ENCODE assay signal across 6 cellular contexts in genomic region chr19:35716735-35716984, GRCh38. TPM values are rescaled to one million over a fixed set of nuclear protein-coding genes. Genes with fewer than 3 reads are reported as not detected.
DNase-seq lines count a peak whose midpoint lies in the region; ATAC-seq, FAIRE-seq and TF ChIP-seq lines count a peak whose summit lies in the region.

No MANE protein-coding gene starts in this region.

- TF ChIP-seq EP300 in K562 (IDR thresholded peaks at IDR 0.05; ENCODE audit: low read length): no peak

- peak overlapping the region; percentile 91 for H3K4me3 Mint-ChIP-seq in HFFc6
- H3K4me3 Mint-ChIP-seq in natural killer cell treated with Interleukin-12 subunit alpha and Interleukin-12 subunit beta and Interleukin-15 and Interleukin-18, amount 100 ng/mL, for 72 hours: peak overlapping the region; percentile 98

- no TSS peak for BruUV-seq in K562 (replicated peaks; lab: Mats Ljungman, UMichigan)

- no peaks in the 10 kb centered on the region for H3K9me3 ChIP-seq in BE2C
- H3K9me3 ChIP-seq in K562 (replicated peaks; ENCODE audit: control insufficient read depth, insufficient read depth, low read depth, low read length): no peaks in the 10 kb centered on the region

- POLR2A ChIA-PET in K562 (lab: Yijun Ruan, JAX): no interaction called here

- no peak for FAIRE-seq in K562 (lab: Jason Lieb, UNC)

- no peak for TF ChIP-seq POLR2A in K562 (conservative IDR thresholded peaks at IDR 0.05)

- ATAC-seq in K562: no peak
- ATAC-seq in natural killer cell treated with Interleukin-12 subunit alpha and Interleukin-12 subunit beta and Interleukin-15 and Interleukin-18, amount 100 ng/mL, for 72 hours: no peak

- peak overlapping the region; percentile 78 to 91 for H3K9ac ChIP-seq in K562 (ENCODE audit: insufficient read depth in 1 of 2, low read depth in 2 of 2, low read length in 2 of 2)

- peaks cover 32% of the 10 kb centered on the region for H3K79me2 ChIP-seq in K562 (ENCODE audit: control insufficient read depth, insufficient read depth, low read length)

- in situ Hi-C loops in K562 (cut with MboI): no loop called here

- TF ChIP-seq RAD21 in K562 (CRISPR knock-in tag; conservative IDR thresholded peaks at IDR 0.05 in 1 of 2, IDR thresholded peaks at IDR 0.05 in 1 of 2): no peak; a peak in 1 of 4 replicates

- H3K27me3 Mint-ChIP-seq in HFFc6 (ENCODE audit: insufficient read depth): peaks cover 6% of the 10 kb centered on the region; the same call in 1 of the 2 replicates
- no peaks in the 10 kb centered on the region for H3K27me3 Mint-ChIP-seq in natural killer cell treated with Interleukin-12 subunit alpha and Interleukin-12 subunit beta and Interleukin-15 and Interleukin-18, amount 100 ng/mL, for 72 hours

- H3K27ac Mint-ChIP-seq in HFFc6: peak overlapping the region; percentile 92
- peak overlapping the region; percentile 96 to 99 for H3K27ac Mint-ChIP-seq in natural killer cell treated with Interleukin-12 subunit alpha and Interleukin-12 subunit beta and Interleukin-15 and Interleukin-18, amount 100 ng/mL, for 72 hours

- peaks cover 22% of the 10 kb centered on the region for H3K4me1 Mint-ChIP-seq in HFFc6 (ENCODE audit: low read depth)
- peaks cover 53% of the 10 kb centered on the region in 2 donors for H3K4me1 Mint-ChIP-seq in natural killer cell treated with Interleukin-12 subunit alpha and Interleukin-12 subunit beta and Interleukin-15 and Interleukin-18, amount 100 ng/mL, for 72 hours (ENCODE audit: low read depth in 2 of 2)

- peak overlapping the region; percentile 94 for H2AFZ ChIP-seq in K562 (ENCODE audit: low read depth, low read length)

- H3K4me3 ChIP-seq in BE2C (ENCODE audit: low read depth, low read length): peak overlapping the region; percentile 79
- H3K4me3 ChIP-seq in K562: peak overlapping the region; percentile 96

- peak overlapping the region; percentile 89 for H3K4me2 ChIP-seq in K562 (ENCODE audit: insufficient read depth, low read length)

- DNase-seq in BE2C (no peak), HFFc6 (no peak), K562 (ENCODE audit: extremely low read depth in 1 of 4, low spot score in 3 of 4) (no peak), NCI-H1694 treated with DMSO at 0.1 percent for 48 hours (lab: John Stamatoyannopoulos, UW) (no peak)
- no peak for DNase-seq in natural killer cell treated with Interleukin-12 subunit alpha and Interleukin-12 subunit beta and Interleukin-15 and Interleukin-18, amount 100 ng/mL, for 72 hours (ENCODE audit: low spot score)
- DNase-seq in activated CD4-positive, alpha-beta T cell treated with anti-CD3 and anti-CD28 coated beads, Interleukin-2, amount 50 U/mL, for 48 hours: no peak

- TF ChIP-seq CTCF in BE2C (IDR thresholded peaks at IDR 0.05; ENCODE audit: low read depth, low read length): no peak
- no peak for TF ChIP-seq CTCF in HFFc6 (IDR thresholded peaks at IDR 0.05)
- no peak for TF ChIP-seq CTCF in K562 (IDR thresholded peaks at IDR 0.05 in 2 of 3, conservative IDR thresholded peaks at IDR 0.05 in 1 of 3; ENCODE audit: insufficient read depth in 2 of 3, low read depth in 1 of 3, low read length in 3 of 3)

- CTCF ChIA-PET in K562 (lab: Yijun Ruan, JAX; ENCODE audit: low intra/inter-chr PET ratio): interaction anchor here (0.6 to 3.0 kb wide), 12 partner anchors 15 to 649 kb away, joined by 3 to 76 read pairs (median 4); partner anchors contain the start of gene TMEM147

- WGBS in K562 (ENCODE audit: insufficient coverage, low coverage, missing lambda C conversion rate): 1% methylated on average over 20 of the region's 20 CpGs

- intact Hi-C loops in K562 (cut with micrococcal nuclease): loop anchor here (2.0 kb wide), 2 partner anchors 104 to 162 kb away; no protein-coding TSS in a partner anchor

- 0 out of 2 replicates have a peak, but pooled peaks cover 4% of the 10 kb centered on the region for H3K27me3 ChIP-seq in BE2C
- H3K27me3 ChIP-seq in K562 (ENCODE audit: control insufficient read depth in 2 of 2, insufficient read depth in 2 of 2, low read length in 2 of 2): peaks cover 3 to 27% of the 10 kb centered on the region in 2 experiments; a peak in 4 of 5 replicates

- no peaks in the 10 kb centered on the region; the same call in 1 of the 2 replicates for H3K4me1 ChIP-seq in BE2C
- H3K4me1 ChIP-seq in K562 (replicated peaks in 1 of 2; ENCODE audit: control insufficient read depth in 2 of 2, insufficient read depth in 2 of 2, low read length in 2 of 2): peaks cover 14 to 64% of the 10 kb centered on the region in 2 experiments

- H3K9me3 Mint-ChIP-seq in HFFc6: no peaks in the 10 kb centered on the region
- H3K9me3 Mint-ChIP-seq in natural killer cell treated with Interleukin-12 subunit alpha and Interleukin-12 subunit beta and Interleukin-15 and Interleukin-18, amount 100 ng/mL, for 72 hours: no peaks in the 10 kb centered on the region

- 0 out of 2 replicates have a peak, but pooled peaks cover 11% of the 10 kb centered on the region for H4K20me1 ChIP-seq in K562 (replicated peaks; ENCODE audit: control insufficient read depth, insufficient read depth, low read length)

- H3K9me1 ChIP-seq in K562 (ENCODE audit: control insufficient read depth, insufficient read depth, low read length): no peaks in the 10 kb centered on the region

- H3K27ac ChIP-seq in K562 (ENCODE audit: extremely low read depth, low read depth, low read length): peak overlapping the region; percentile 79

- peaks cover 8% of the 10 kb centered on the region; the same call in 1 of the 2 replicates for H3K36me3 Mint-ChIP-seq in HFFc6 (ENCODE audit: low read depth)
- peaks cover 31% of the 10 kb centered on the region for H3K36me3 Mint-ChIP-seq in natural killer cell treated with Interleukin-12 subunit alpha and Interleukin-12 subunit beta and Interleukin-15 and Interleukin-18, amount 100 ng/mL, for 72 hours

- H3K36me3 ChIP-seq in BE2C (peaks cover 14% of the 10 kb centered on the region), K562 (ENCODE audit: control insufficient read depth, insufficient read depth, low read length) (peaks cover 22% of the 10 kb centered on the region; the same call in 2 of the 3 replicates)

RNA-seq across cellular contexts. Expression of gene KMT2B, which starts 1.1 kb away (rescaled TPM):
- polyA plus RNA-seq in BE2C (2012; ENCODE audit: insufficient read depth, insufficient read length, low read depth): 162 TPM
- 10 to 100 TPM; 20.1 to 24.4 (median 21.7) TPM for total RNA-seq in HFFc6 (2021; fragmentation: NEBNext Ultra II Directional; extraction: Animal tissue kit (Norgen Biotek cat#: 25700))
- 84.2 and 203 TPM in 2 replicates for total RNA-seq in K562 (2011; cell fraction: chromatin; rRNA removed; ENCODE audit: low replicate concordance)
- 117 and 120 TPM in 2 replicates for total RNA-seq in K562 (2011; cell fraction: nucleolus; rRNA removed)
- total RNA-seq in K562 (2011; cell fraction: nucleoplasm; rRNA removed): 104 and 131 TPM in 2 replicates
- total RNA-seq in K562 (2014; rRNA removed) (8.1 and 9.0 TPM in 2 replicates), K562 (2014; rRNA removed; fragmentation: Illumina TruSeq; extraction: Trizol) (2.7 and 4.8 TPM in 2 replicates), K562 (2015; rRNA removed; fragmentation: Illumina TruSeq; extraction: Trizol) (6.0 and 6.7 TPM in 2 replicates), K562 (2021) (36.0 and 43.9 TPM in 2 replicates)
- polyA plus RNA-seq in K562 (2011; rRNA removed) (11.0 and 19.1 TPM in 2 replicates), K562 (2014; fragmentation: Illumina TruSeq; extraction: Trizol) (21.5 and 27.8 TPM in 2 replicates), K562 (2014; fragmentation: Nextera tagmentation; extraction: Ambion mirVana) (1 to 10 TPM in 1 of 2 experiments, under 1 TPM in 1; 0.63 to 1.3 TPM), K562 (2014; rRNA removed) (16.4 and 21.9 TPM in 2 replicates)
- polyA plus RNA-seq in K562 (2011; cell fraction: cytosol; rRNA removed): 14.8 and 17.2 TPM in 2 replicates
- polyA plus RNA-seq in K562 (2011; cell fraction: nucleus; rRNA removed): 108 and 154 TPM in 2 replicates
- polyA plus RNA-seq in K562 (2012): 38.7 and 38.9 TPM in 2 replicates
- polyA minus RNA-seq in K562 (2011; rRNA and poly(A)+ RNA removed): 7.1 and 9.7 TPM in 2 replicates
- polyA minus RNA-seq in K562 (2011; cell fraction: cytosol; rRNA and poly(A)+ RNA removed): 12.2 and 21.2 TPM in 2 replicates
- polyA minus RNA-seq in K562 (2011; cell fraction: nucleus; rRNA and poly(A)+ RNA removed): 14.7 and 18.4 TPM in 2 replicates
- total RNA-seq in natural killer cell treated with Interleukin-12 subunit alpha and Interleukin-12 subunit beta and Interleukin-15 and Interleukin-18, amount 100 ng/mL, for 72 hours: 100 to 1,000 TPM in 1 of 2 donors, 10 to 100 TPM in 1; 80.1 to 137 TPM

RNA-seq across cellular contexts. Expression of gene ZBTB32, which starts 12.3 kb away (rescaled TPM):
- polyA plus RNA-seq in BE2C (2012; ENCODE audit: insufficient read depth, insufficient read length, low read depth): not detected
- not detected for total RNA-seq in HFFc6 (2021; fragmentation: NEBNext Ultra II Directional; extraction: Animal tissue kit (Norgen Biotek cat#: 25700))
- not detected in 2 replicates for total RNA-seq in K562 (2011; cell fraction: chromatin; rRNA removed; ENCODE audit: low replicate concordance)
- total RNA-seq in K562 (2011; cell fraction: nucleolus; rRNA removed): not detected in 2 replicates
- not detected in 2 replicates for total RNA-seq in K562 (2011; cell fraction: nucleoplasm; rRNA removed)
- total RNA-seq in K562 (2014; rRNA removed) (not detected in 2 replicates), K562 (2014; rRNA removed; fragmentation: Illumina TruSeq; extraction: Trizol) (not detected in 2 replicates), K562 (2015; rRNA removed; fragmentation: Illumina TruSeq; extraction: Trizol) (not detected in 2 replicates), K562 (2021) (0.20 TPM in 1 of 2 replicates, not detected in the other)
- polyA plus RNA-seq in K562 (2011; rRNA removed) (not detected in 2 replicates), K562 (2014; fragmentation: Illumina TruSeq; extraction: Trizol) (not detected in 2 replicates), K562 (2014; fragmentation: Nextera tagmentation; extraction: Ambion mirVana) (not detected), K562 (2014; rRNA removed) (0.05 TPM in 1 of 2 replicates, not detected in the other)
- polyA plus RNA-seq in K562 (2011; cell fraction: cytosol; rRNA removed): not detected in 2 replicates
- polyA plus RNA-seq in K562 (2011; cell fraction: nucleus; rRNA removed): 0.09 TPM in 1 of 2 replicates, not detected in the other
- not detected in 2 replicates for polyA plus RNA-seq in K562 (2012)
- not detected in 2 replicates for polyA minus RNA-seq in K562 (2011; rRNA and poly(A)+ RNA removed)
- not detected in 2 replicates for polyA minus RNA-seq in K562 (2011; cell fraction: cytosol; rRNA and poly(A)+ RNA removed)
- polyA minus RNA-seq in K562 (2011; cell fraction: nucleus; rRNA and poly(A)+ RNA removed): not detected in 2 replicates
- 100 to 1,000 TPM; 191 to 295 TPM for total RNA-seq in natural killer cell treated with Interleukin-12 subunit alpha and Interleukin-12 subunit beta and Interleukin-15 and Interleukin-18, amount 100 ng/mL, for 72 hours

RNA-seq across cellular contexts. Expression of gene IGFLR1, which starts 25.6 kb away (rescaled TPM):
- 2.7 TPM for polyA plus RNA-seq in BE2C (2012; ENCODE audit: insufficient read depth, insufficient read length, low read depth)
- 1 to 10 TPM in 4 of 6 experiments, under 1 TPM in 2; 0.76 to 2.8 (median 1.4) TPM for total RNA-seq in HFFc6 (2021; fragmentation: NEBNext Ultra II Directional; extraction: Animal tissue kit (Norgen Biotek cat#: 25700))
- 4.8 and 9.7 TPM in 2 replicates for total RNA-seq in K562 (2011; cell fraction: chromatin; rRNA removed; ENCODE audit: low replicate concordance)
- total RNA-seq in K562 (2011; cell fraction: nucleolus; rRNA removed): 8.8 and 9.6 TPM in 2 replicates
- total RNA-seq in K562 (2011; cell fraction: nucleoplasm; rRNA removed): 5.4 and 9.5 TPM in 2 replicates
- total RNA-seq in K562 (2014; rRNA removed) (12.1 and 14.3 TPM in 2 replicates), K562 (2014; rRNA removed; fragmentation: Illumina TruSeq; extraction: Trizol) (1.2 and 3.6 TPM in 2 replicates), K562 (2015; rRNA removed; fragmentation: Illumina TruSeq; extraction: Trizol) (4.6 and 9.1 TPM in 2 replicates), K562 (2021) (7.8 and 12.1 TPM in 2 replicates)
- polyA plus RNA-seq in K562 (2011; rRNA removed) (4.0 and 4.2 TPM in 2 replicates), K562 (2014; fragmentation: Illumina TruSeq; extraction: Trizol) (6.8 and 9.2 TPM in 2 replicates), K562 (2014; fragmentation: Nextera tagmentation; extraction: Ambion mirVana) (1 to 10 TPM; 1.0 to 2.6 TPM), K562 (2014; rRNA removed) (11.6 and 15.0 TPM in 2 replicates)
- polyA plus RNA-seq in K562 (2011; cell fraction: cytosol; rRNA removed): 8.8 and 25.3 TPM in 2 replicates
- 15.2 and 21.1 TPM in 2 replicates for polyA plus RNA-seq in K562 (2011; cell fraction: nucleus; rRNA removed)
- 10.9 and 14.5 TPM in 2 replicates for polyA plus RNA-seq in K562 (2012)
- 0.75 and 0.98 TPM in 2 replicates for polyA minus RNA-seq in K562 (2011; rRNA and poly(A)+ RNA removed)
- 4.4 and 7.9 TPM in 2 replicates for polyA minus RNA-seq in K562 (2011; cell fraction: cytosol; rRNA and poly(A)+ RNA removed)
- 2.8 and 3.2 TPM in 2 replicates for polyA minus RNA-seq in K562 (2011; cell fraction: nucleus; rRNA and poly(A)+ RNA removed)
- total RNA-seq in natural killer cell treated with Interleukin-12 subunit alpha and Interleukin-12 subunit beta and Interleukin-15 and Interleukin-18, amount 100 ng/mL, for 72 hours: 100 to 1,000 TPM in 1 of 2 donors, 10 to 100 TPM in 1; 80.4 to 193 TPM

RNA-seq across cellular contexts. Expression of gene U2AF1L4, which starts 28.6 kb away (rescaled TPM):
- 72.6 TPM for polyA plus RNA-seq in BE2C (2012; ENCODE audit: insufficient read depth, insufficient read length, low read depth)
- 10 to 100 TPM; 18.0 to 20.8 (median 18.7) TPM for total RNA-seq in HFFc6 (2021; fragmentation: NEBNext Ultra II Directional; extraction: Animal tissue kit (Norgen Biotek cat#: 25700))
- 25.9 and 46.7 TPM in 2 replicates for total RNA-seq in K562 (2011; cell fraction: chromatin; rRNA removed; ENCODE audit: low replicate concordance)
- total RNA-seq in K562 (2011; cell fraction: nucleolus; rRNA removed): 26.5 and 31.5 TPM in 2 replicates
- total RNA-seq in K562 (2011; cell fraction: nucleoplasm; rRNA removed): 29.8 and 35.6 TPM in 2 replicates
- total RNA-seq in K562 (2014; rRNA removed) (11.3 and 14.0 TPM in 2 replicates), K562 (2014; rRNA removed; fragmentation: Illumina TruSeq; extraction: Trizol) (6.6 and 8.4 TPM in 2 replicates), K562 (2015; rRNA removed; fragmentation: Illumina TruSeq; extraction: Trizol) (8.9 and 12.6 TPM in 2 replicates), K562 (2021) (11.2 and 14.8 TPM in 2 replicates)
- polyA plus RNA-seq in K562 (2011; rRNA removed) (9.5 and 16.9 TPM in 2 replicates), K562 (2014; fragmentation: Illumina TruSeq; extraction: Trizol) (14.4 and 16.7 TPM in 2 replicates), K562 (2014; fragmentation: Nextera tagmentation; extraction: Ambion mirVana) (10 to 100 TPM in 1 of 2 experiments, 1 to 10 TPM in 1; 9.7 to 16.7 TPM), K562 (2014; rRNA removed) (14.4 and 19.5 TPM in 2 replicates)
- polyA plus RNA-seq in K562 (2011; cell fraction: cytosol; rRNA removed): 12.9 and 18.3 TPM in 2 replicates
- 85.9 and 97.8 TPM in 2 replicates for polyA plus RNA-seq in K562 (2011; cell fraction: nucleus; rRNA removed)
- 14.7 and 19.2 TPM in 2 replicates for polyA plus RNA-seq in K562 (2012)
- 4.6 and 7.1 TPM in 2 replicates for polyA minus RNA-seq in K562 (2011; rRNA and poly(A)+ RNA removed)
- polyA minus RNA-seq in K562 (2011; cell fraction: cytosol; rRNA and poly(A)+ RNA removed): 3.1 and 9.3 TPM in 2 replicates
- polyA minus RNA-seq in K562 (2011; cell fraction: nucleus; rRNA and poly(A)+ RNA removed): 10.8 and 16.2 TPM in 2 replicates
- 10 to 100 TPM; 17.0 to 19.1 TPM for total RNA-seq in natural killer cell treated with Interleukin-12 subunit alpha and Interleukin-12 subunit beta and Interleukin-15 and Interleukin-18, amount 100 ng/mL, for 72 hours

RNA-seq across cellular contexts. Expression of gene PSENEN, which starts 28.8 kb away (rescaled TPM):
- polyA plus RNA-seq in BE2C (2012; ENCODE audit: insufficient read depth, insufficient read length, low read depth): 58.3 TPM
- total RNA-seq in HFFc6 (2021; fragmentation: NEBNext Ultra II Directional; extraction: Animal tissue kit (Norgen Biotek cat#: 25700)): 10 to 100 TPM; 68.2 to 86.6 (median 74.9) TPM
- total RNA-seq in K562 (2011; cell fraction: chromatin; rRNA removed; ENCODE audit: low replicate concordance): 14.8 and 25.8 TPM in 2 replicates
- 38.7 and 45.7 TPM in 2 replicates for total RNA-seq in K562 (2011; cell fraction: nucleolus; rRNA removed)
- total RNA-seq in K562 (2011; cell fraction: nucleoplasm; rRNA removed): 23.4 and 27.6 TPM in 2 replicates
- total RNA-seq in K562 (2014; rRNA removed) (42.3 and 49.6 TPM in 2 replicates), K562 (2014; rRNA removed; fragmentation: Illumina TruSeq; extraction: Trizol) (48.0 and 53.3 TPM in 2 replicates), K562 (2015; rRNA removed; fragmentation: Illumina TruSeq; extraction: Trizol) (59.0 and 61.1 TPM in 2 replicates), K562 (2021) (63.1 and 65.7 TPM in 2 replicates)
- polyA plus RNA-seq in K562 (2011; rRNA removed) (29.6 and 34.5 TPM in 2 replicates), K562 (2014; fragmentation: Illumina TruSeq; extraction: Trizol) (54.2 and 58.6 TPM in 2 replicates), K562 (2014; fragmentation: Nextera tagmentation; extraction: Ambion mirVana) (100 to 1,000 TPM; 261 to 299 TPM), K562 (2014; rRNA removed) (76.5 and 79.2 TPM in 2 replicates)
- polyA plus RNA-seq in K562 (2011; cell fraction: cytosol; rRNA removed): 47.5 and 76.3 TPM in 2 replicates
- 25.2 and 26.0 TPM in 2 replicates for polyA plus RNA-seq in K562 (2011; cell fraction: nucleus; rRNA removed)
- polyA plus RNA-seq in K562 (2012): 61.9 and 63.5 TPM in 2 replicates
- 22.1 and 30.1 TPM in 2 replicates for polyA minus RNA-seq in K562 (2011; rRNA and poly(A)+ RNA removed)
- 10.7 and 13.5 TPM in 2 replicates for polyA minus RNA-seq in K562 (2011; cell fraction: cytosol; rRNA and poly(A)+ RNA removed)
- polyA minus RNA-seq in K562 (2011; cell fraction: nucleus; rRNA and poly(A)+ RNA removed): 5.4 and 7.6 TPM in 2 replicates
- total RNA-seq in natural killer cell treated with Interleukin-12 subunit alpha and Interleukin-12 subunit beta and Interleukin-15 and Interleukin-18, amount 100 ng/mL, for 72 hours: 10 to 100 TPM; 66.4 to 84.2 TPM

Comparison
In these comparisons a context has a peak if more than half of its experiments do, and no peak if none do; other contexts are left out.
1. RNA of gene ZBTB32, which starts 12.3 kb away (total RNA-seq): 191 to 295 TPM in natural killer cell treated with Interleukin-12 subunit alpha and Interleukin-12 subunit beta and Interleukin-15 and Interleukin-18, amount 100 ng/mL, for 72 hours; 0.20 TPM in K562 and not detected in HFFc6; every median in the first group is over 100 times any median in the second.
2. RNA of gene IGFLR1, which starts 25.6 kb away (total RNA-seq): 80.4 to 193 TPM in natural killer cell treated with Interleukin-12 subunit alpha and Interleukin-12 subunit beta and Interleukin-15 and Interleukin-18, amount 100 ng/mL, for 72 hours; 1.2 to 14.3 TPM in K562 and 0.76 to 2.8 TPM in HFFc6; every median in the first group is over 4 times any median in the second.